1 cellular context compared by ENCODE assay signal in genomic region chr11:103618532-103618931, GRCh38.
TF ChIP-seq lines count a peak whose summit lies in the region.

No MANE protein-coding gene starts in this region.

TF ChIP-seq in SK-N-SH treated with all-trans-retinoic acid at 6 μM for 48 hours, 23 proteins besides CTCF, POLR2A, EP300 and RAD21 (continued from another document):
- no peak for TF ChIP-seq POU6F1 (CRISPR knock-in tag; IDR thresholded peaks at IDR 0.05; ENCODE audit: borderline replicate concordance, low read depth)
- no peak for TF ChIP-seq PPARA (CRISPR knock-in tag; IDR thresholded peaks at IDR 0.05; ENCODE audit: borderline replicate concordance)
- peak; percentile 57; the same call in 1 of the 2 replicates for TF ChIP-seq ISL1 (CRISPR knock-in tag; IDR thresholded peaks at IDR 0.05)
- TF ChIP-seq CSRNP3 (CRISPR knock-in tag; IDR thresholded peaks at IDR 0.05), result no peak
- no peak for TF ChIP-seq PATZ1 (CRISPR knock-in tag; IDR thresholded peaks at IDR 0.05; ENCODE audit: borderline replicate concordance)
- no peak for TF ChIP-seq ARNTL (CRISPR knock-in tag; IDR thresholded peaks at IDR 0.05; ENCODE audit: borderline replicate concordance, low read depth)
- no peak for TF ChIP-seq ZC3H10 (CRISPR knock-in tag; IDR thresholded peaks at IDR 0.05)
- no peak for TF ChIP-seq CREB5 (CRISPR knock-in tag; IDR thresholded peaks at IDR 0.05; ENCODE audit: low read depth)
- no peak for TF ChIP-seq OSR1 (CRISPR knock-in tag; IDR thresholded peaks at IDR 0.05)
- 0 out of 2 replicates have a peak, but pooled peaks have one; percentile 12 for TF ChIP-seq TSHZ2 (CRISPR knock-in tag; IDR thresholded peaks at IDR 0.05)
- no peak for TF ChIP-seq ZNF70 (CRISPR knock-in tag; IDR thresholded peaks at IDR 0.05)
- no peak for TF ChIP-seq ZFP3 (CRISPR knock-in tag; IDR thresholded peaks at IDR 0.05)
- TF ChIP-seq ZNF8 (CRISPR knock-in tag; IDR thresholded peaks at IDR 0.05), result no peak
- no peak for TF ChIP-seq BACH2 (CRISPR knock-in tag; IDR thresholded peaks at IDR 0.05; ENCODE audit: borderline replicate concordance)
TF ChIP-seq in SK-N-SH treated with all-trans-retinoic acid at 6 μM for 48 hours: peak in this region for 3.
